In genomic region chr10:72564596-72564995, GRCh38 we compare ENCODE assay signal across 12 cellular contexts.
DNase-seq lines count a peak whose midpoint lies in the region; ATAC-seq and TF ChIP-seq lines count a peak whose summit lies in the region.
"Had no signal": no experiment of that assay in that cellular context is flagged by ENCODE, and none has a peak within 500 bp of the region (broad histone marks: within the 10 kb centered on the region; RNA-seq: fewer than 3 reads in every experiment).

No MANE protein-coding gene starts in this region.

- H3K4me1 Mint-ChIP-seq in activated CD4-positive, alpha-beta T cell treated with anti-CD3 and anti-CD28 coated beads, Interleukin-2, amount 10 ng/mL, durations not matched to agents 7 days and 5 days: peaks cover 25% of the 10 kb centered on the region
- peaks cover 27% of the 10 kb centered on the region for H3K4me1 Mint-ChIP-seq in HFFc6 (ENCODE audit: low read depth)

- intact Hi-C loops in PC-3 (cut with micrococcal nuclease): no loop called here

- H3F3A ChIP-seq in PC-3 (ENCODE audit: low read length, unreplicated experiment): no peaks in the 10 kb centered on the region

- no peak for ATAC-seq in PC-3
- no peak for ATAC-seq in HG02678 (IDR thresholded peaks at IDR 0.05; ENCODE audit: unreplicated experiment)

- peaks cover 2% of the 10 kb centered on the region for H3K9me3 Mint-ChIP-seq in activated CD4-positive, alpha-beta T cell treated with anti-CD3 and anti-CD28 coated beads, Interleukin-2, amount 10 ng/mL, durations not matched to agents 7 days and 5 days
- no peaks in the 10 kb centered on the region for H3K9me3 Mint-ChIP-seq in HFFc6

- DNase-seq in activated CD4-positive, alpha-beta T cell treated with anti-CD3 and anti-CD28 coated beads, Interleukin-2, amount 50 U/mL, for 48 hours: peak; percentile 22 to 45
- DNase-seq in activated CD4-positive, alpha-beta T cell treated with anti-CD3 and anti-CD28 coated beads, Interleukin-2, amount 10 ng/mL, durations not matched to agents 7 days and 5 days: no peak
- DNase-seq in HFFc6 (peak; percentile 82), astrocyte of the cerebellum (ENCODE audit: low read depth) (peak; percentile 4), non-pigmented ciliary epithelial cell (ENCODE audit: low read depth) (peak; percentile 45), dermis blood vessel endothelial cell (no peak), PC-3 (no peak)
- DNase-seq: DMS79 treated with DMSO at 0.1 percent for 48 hours, NCI-H69, Right ventricle myocardium superior, trophoblast cell had no signal

- no peak overlapping the region for H3K4me3 Mint-ChIP-seq in activated CD4-positive, alpha-beta T cell treated with anti-CD3 and anti-CD28 coated beads, Interleukin-2, amount 10 ng/mL, durations not matched to agents 7 days and 5 days
- no peak overlapping the region for H3K4me3 Mint-ChIP-seq in HFFc6

- H3K9ac ChIP-seq in PC-3 (ENCODE audit: low read length): no peak overlapping the region

- H3K36me3 Mint-ChIP-seq in activated CD4-positive, alpha-beta T cell treated with anti-CD3 and anti-CD28 coated beads, Interleukin-2, amount 10 ng/mL, durations not matched to agents 7 days and 5 days (ENCODE audit: low read depth): peaks cover 32% of the 10 kb centered on the region
- H3K36me3 Mint-ChIP-seq in HFFc6 (ENCODE audit: low read depth): peaks cover 37% of the 10 kb centered on the region

- TF ChIP-seq CTCF in HFFc6 (IDR thresholded peaks at IDR 0.05): no peak
- TF ChIP-seq CTCF in astrocyte of the cerebellum (IDR thresholded peaks at IDR 0.05; ENCODE audit: low read depth, low read length, missing control alignments): no peak
- TF ChIP-seq CTCF in PC-3 (conservative IDR thresholded peaks at IDR 0.05; ENCODE audit: low read depth, low read length): no peak

- H3K36me3 ChIP-seq in PC-3 (ENCODE audit: low read depth, low read length): no peaks in the 10 kb centered on the region; the same call in 1 of the 2 replicates

- no TSS peak for BruUV-seq in PC-3 (replicated peaks; lab: Mats Ljungman, UMichigan)

- H3K27ac ChIP-seq in PC-3 (ENCODE audit: low read length): no peak overlapping the region

- H3K27me3 Mint-ChIP-seq in activated CD4-positive, alpha-beta T cell treated with anti-CD3 and anti-CD28 coated beads, Interleukin-2, amount 10 ng/mL, durations not matched to agents 7 days and 5 days: no peaks in the 10 kb centered on the region
- no peaks in the 10 kb centered on the region; the same call in 1 of the 2 replicates for H3K27me3 Mint-ChIP-seq in HFFc6 (ENCODE audit: insufficient read depth)

- H3K4me2 ChIP-seq in PC-3 (ENCODE audit: low read length): no peak overlapping the region

- H3K79me2 ChIP-seq in PC-3 (ENCODE audit: low read length): no peaks in the 10 kb centered on the region

- H2AFZ ChIP-seq in PC-3 (ENCODE audit: low read length): no peak overlapping the region

- H3K4me1 ChIP-seq in PC-3 (ENCODE audit: insufficient read depth, low read length): peaks cover 16% of the 10 kb centered on the region

- CTCF ChIA-PET in activated CD4-positive, alpha-beta T cell treated with anti-CD3 and anti-CD28 coated beads, Interleukin-2, amount 10 ng/mL, durations not matched to agents 7 days and 5 days (lab: Charles Lee): interaction anchor here (0.6 to 0.7 kb wide), 2 partner anchors 84 to 96 kb away, joined by 3 to 5 read pairs; no protein-coding TSS in a partner anchor
- CTCF ChIA-PET in PC-3 (lab: Charles Lee): no interaction called here

- POLR2A ChIA-PET in activated CD4-positive, alpha-beta T cell treated with anti-CD3 and anti-CD28 coated beads, Interleukin-2, amount 10 ng/mL, durations not matched to agents 7 days and 5 days (lab: Charles Lee): no interaction called here
- POLR2A ChIA-PET in PC-3 (lab: Charles Lee; ENCODE audit: unreplicated experiment): no interaction called here

- no peaks in the 10 kb centered on the region for H3K27me3 ChIP-seq in PC-3 (ENCODE audit: low read length)

- no peak overlapping the region for H3K27ac Mint-ChIP-seq in activated CD4-positive, alpha-beta T cell treated with anti-CD3 and anti-CD28 coated beads, Interleukin-2, amount 10 ng/mL, durations not matched to agents 7 days and 5 days
- peak overlapping the region; percentile 90 for H3K27ac Mint-ChIP-seq in HFFc6

- H3K9me3 ChIP-seq in PC-3 (ENCODE audit: low read length): no peaks in the 10 kb centered on the region

- no peaks in the 10 kb centered on the region for H4K20me1 ChIP-seq in PC-3 (ENCODE audit: low read length)

- in situ Hi-C loops in astrocyte of the cerebellum (cut with HindIII; ENCODE audit: low sequenced_read_pairs): no loop called here

- no peaks in the 10 kb centered on the region for H3K9me2 ChIP-seq in PC-3 (replicated peaks; ENCODE audit: low read length)

- H3K4me3 ChIP-seq in astrocyte of the cerebellum (ENCODE audit: low read depth, low read length) (no peak overlapping the region), PC-3 (ENCODE audit: low read length) (no peak overlapping the region)

Comparison
In these comparisons a context has a peak if more than half of its experiments do, and no peak if none do; other contexts are left out.
1. DNase-seq: peak in activated CD4-positive, alpha-beta T cell treated with anti-CD3 and anti-CD28 coated beads, Interleukin-2, amount 50 U/mL, for 48 hours (2 of 2), HFFc6 (single experiment), astrocyte of the cerebellum (single experiment) and non-pigmented ciliary epithelial cell (single experiment); none in activated CD4-positive, alpha-beta T cell treated with anti-CD3 and anti-CD28 coated beads, Interleukin-2, amount 10 ng/mL, durations not matched to agents 7 days and 5 days (single experiment), dermis blood vessel endothelial cell (single experiment) and PC-3 (single experiment).